ENCODE assay signal across 8 cellular contexts in the genomic region with DNA sequence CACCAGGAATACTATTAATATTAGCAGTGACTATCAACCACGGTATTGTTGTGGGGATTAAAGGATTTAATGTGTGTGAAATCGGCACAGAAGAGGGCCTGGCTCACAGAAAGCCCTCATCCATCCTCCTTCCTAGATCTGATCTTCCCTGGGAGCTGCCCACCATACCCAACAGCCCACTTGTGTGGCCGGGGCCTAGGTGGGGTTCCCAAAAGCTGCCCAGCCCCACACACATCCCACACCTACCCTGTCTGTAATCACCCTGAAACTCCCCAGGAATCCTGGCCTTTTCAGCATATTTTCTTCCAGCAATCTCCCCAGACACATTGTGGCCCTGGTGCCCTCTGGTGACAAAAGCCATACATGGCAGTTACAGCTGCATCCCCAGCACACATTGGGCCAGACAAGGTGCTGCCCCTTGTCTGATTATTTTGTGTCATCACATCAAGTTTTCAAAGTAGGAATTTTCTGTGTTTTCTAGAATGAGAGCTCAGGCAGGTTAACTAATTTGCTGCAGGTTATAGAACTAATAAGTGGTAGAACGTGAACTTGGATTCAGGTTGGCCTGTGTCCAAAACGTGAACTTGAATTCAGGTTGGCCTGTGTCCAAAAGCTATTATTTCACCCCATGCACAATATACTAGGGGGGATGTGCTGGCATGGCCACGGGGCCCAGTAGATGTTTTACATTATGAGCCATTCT. TPM values are rescaled to one million over a fixed set of nuclear protein-coding genes. Genes with fewer than 3 reads are reported as not detected.
DNase-seq lines count a peak whose midpoint lies in the region; ATAC-seq and TF ChIP-seq lines count a peak whose summit lies in the region.

No MANE protein-coding gene starts in this region.

- H3K9me3 ChIP-seq in stomach, result no peaks in the 10 kb centered on the region

- H3K9me3 Mint-ChIP-seq in naive thymus-derived CD8-positive, alpha-beta T cell, result no peaks in the 10 kb centered on the region

- no peaks in the 10 kb centered on the region for H3K27me3 ChIP-seq in stomach

- no peaks in the 10 kb centered on the region for H3K36me3 Mint-ChIP-seq in naive thymus-derived CD8-positive, alpha-beta T cell

- 8 to 12% (median 10%) methylated on average over 6 of the region's 6 CpGs for WGBS in stomach, 5 donors

- no peaks in the 10 kb centered on the region for H3K36me3 ChIP-seq in stomach

- H3K27ac Mint-ChIP-seq in naive thymus-derived CD8-positive, alpha-beta T cell, result peak overlapping the region in 1 of 10 donors; percentile 0

- H3K4me3 Mint-ChIP-seq in naive thymus-derived CD8-positive, alpha-beta T cell, result no peak overlapping the region

- peaks cover 17 to 49% (median 37%) of the 10 kb centered on the region in 4 donors for H3K4me1 ChIP-seq in stomach

- H3K27me3 Mint-ChIP-seq in naive thymus-derived CD8-positive, alpha-beta T cell, result no peaks in the 10 kb centered on the region

- peaks cover 0 to 3% (median 0%) of the 10 kb centered on the region in 4 donors for H3K4me1 Mint-ChIP-seq in naive thymus-derived CD8-positive, alpha-beta T cell

- peak overlapping the region in 3 of 5 donors; percentile 41 to 57 (median 52) for H3K27ac ChIP-seq in stomach

- no peak for TF ChIP-seq EP300 in stomach (IDR thresholded peaks at IDR 0.05)

- POLR2A ChIA-PET in naive thymus-derived CD8-positive, alpha-beta T cell (lab: Charles Lee), result interaction anchor here (0.7 to 1.0 kb wide), 4 partner anchors 9 to 506 kb away, joined by 3 read pairs; partner anchors contain the start of gene PTPRF

- H3K4me3 ChIP-seq in stomach, result no peak overlapping the region

- intact Hi-C loops in stomach (cut with DNase I; ENCODE audit: low total_unique reads), result no loop called here

- peak; percentile 50 for DNase-seq in COLO829 (ENCODE audit: low spot score)
- DNase-seq in HT1080 (ENCODE audit: low read depth), result peak; percentile 72
- DNase-seq in OCI-M2 (lab: John Stamatoyannopoulos, UW; ENCODE audit: unreplicated experiment), result peak; percentile 19
- DNase-seq in activated T-cell treated with anti-CD3 and anti-CD28 coated beads for 48 hours (ENCODE audit: low read depth), result peak; percentile 58
- peak; percentile 46 to 80 (median 60) for DNase-seq in naive thymus-derived CD8-positive, alpha-beta T cell
- peak; percentile 75 for DNase-seq in stomach

- TF ChIP-seq CTCF in stomach (IDR thresholded peaks at IDR 0.05), result peak in 5 of 7 experiments; percentile 60 to 85 (median 77)

- TF ChIP-seq POLR2A in stomach (IDR thresholded peaks at IDR 0.05), result no peak

- ATAC-seq in esophagus mucosa (peak; percentile 63), GM19455 (IDR thresholded peaks at IDR 0.05; ENCODE audit: unreplicated experiment) (no peak)
- ATAC-seq in naive thymus-derived CD8-positive, alpha-beta T cell, result peak; percentile 81 to 84

RNA-seq across cellular contexts. Expression of gene SLC6A9, which starts 5.3 kb away (rescaled TPM):
- total RNA-seq in HT1080 (2014; rRNA removed; shearing (Covaris generic)), result 4.1 and 6.4 TPM in 2 replicates
- 11.2 and 11.7 TPM in 2 replicates for polyA plus RNA-seq in HT1080 (2015; cell fraction: cytosol; rRNA removed)
- polyA plus RNA-seq in HT1080 (2015; cell fraction: nucleus; rRNA removed), result 17.1 and 17.3 TPM in 2 replicates
- total RNA-seq in esophagus mucosa (46.7 TPM), stomach (10 to 100 TPM in 1 of 5 donors, 1 to 10 TPM in 3, not detected in 1; 1.3 to 40.8 (median 1.9) TPM)
- 1 to 10 TPM; 1.7 to 3.4 TPM for total RNA-seq in naive thymus-derived CD8-positive, alpha-beta T cell
- polyA plus RNA-seq in naive thymus-derived CD8-positive, alpha-beta T cell, result not detected
- 1 to 10 TPM; 1.1 to 5.7 (median 4.3) TPM for polyA plus RNA-seq in stomach

RNA-seq across cellular contexts. Expression of gene CCDC24, which starts 45.2 kb away (rescaled TPM):
- total RNA-seq in HT1080 (2014; rRNA removed; shearing (Covaris generic)), result 8.4 and 9.6 TPM in 2 replicates
- polyA plus RNA-seq in HT1080 (2015; cell fraction: cytosol; rRNA removed), result 5.5 and 7.7 TPM in 2 replicates
- 17.4 and 27.5 TPM in 2 replicates for polyA plus RNA-seq in HT1080 (2015; cell fraction: nucleus; rRNA removed)
- total RNA-seq in esophagus mucosa (4.0 TPM), stomach (10 to 100 TPM in 2 of 5 donors, 1 to 10 TPM in 3; 1.2 to 32.4 (median 6.7) TPM)
- total RNA-seq in naive thymus-derived CD8-positive, alpha-beta T cell, result 1 to 10 TPM; 1.9 to 2.5 TPM
- polyA plus RNA-seq in naive thymus-derived CD8-positive, alpha-beta T cell, result under 1 TPM in 2 of 3 donors, not detected in 1; 0.29 to 0.61 TPM
- polyA plus RNA-seq in stomach, result 10 to 100 TPM in 2 of 3 donors, 1 to 10 TPM in 1; 5.3 to 16.7 (median 14.6) TPM

RNA-seq across cellular contexts. Expression of gene B4GALT2, which starts 57.5 kb away (rescaled TPM):
- 119 and 133 TPM in 2 replicates for total RNA-seq in HT1080 (2014; rRNA removed; shearing (Covaris generic))
- polyA plus RNA-seq in HT1080 (2015; cell fraction: cytosol; rRNA removed), result 82.9 and 108 TPM in 2 replicates
- 54.3 and 60.5 TPM in 2 replicates for polyA plus RNA-seq in HT1080 (2015; cell fraction: nucleus; rRNA removed)
- total RNA-seq in esophagus mucosa (40.1 TPM), stomach (10 to 100 TPM; 15.2 to 30.9 (median 23.8) TPM)
- total RNA-seq in naive thymus-derived CD8-positive, alpha-beta T cell, result under 1 TPM; 0.38 to 0.83 TPM
- polyA plus RNA-seq in naive thymus-derived CD8-positive, alpha-beta T cell, result under 1 TPM in 2 of 3 donors, not detected in 1; 0.11 to 0.25 TPM
- 10 to 100 TPM; 19.9 to 37.4 (median 21.3) TPM for polyA plus RNA-seq in stomach

Comparison
In these comparisons a context has a peak if more than half of its experiments do, and no peak if none do; other contexts are left out.
1. DNase-seq: peak in every context shown above with its lines; median percentile 75 in stomach; 72 in HT1080; 60 in naive thymus-derived CD8-positive, alpha-beta T cell; 58 in activated T-cell treated with anti-CD3 and anti-CD28 coated beads for 48 hours; 50 in COLO829; 19 in OCI-M2.
2. RNA of gene B4GALT2, which starts 57.5 kb away (total RNA-seq): 119 to 133 TPM in HT1080, 40.1 TPM in esophagus mucosa (single experiment) and 15.2 to 30.9 TPM in stomach; 0.38 to 0.83 TPM in naive thymus-derived CD8-positive, alpha-beta T cell; every median in the first group is over 4 times any median in the second.